8 cellular contexts compared by ENCODE assay signal in the genomic region with DNA sequence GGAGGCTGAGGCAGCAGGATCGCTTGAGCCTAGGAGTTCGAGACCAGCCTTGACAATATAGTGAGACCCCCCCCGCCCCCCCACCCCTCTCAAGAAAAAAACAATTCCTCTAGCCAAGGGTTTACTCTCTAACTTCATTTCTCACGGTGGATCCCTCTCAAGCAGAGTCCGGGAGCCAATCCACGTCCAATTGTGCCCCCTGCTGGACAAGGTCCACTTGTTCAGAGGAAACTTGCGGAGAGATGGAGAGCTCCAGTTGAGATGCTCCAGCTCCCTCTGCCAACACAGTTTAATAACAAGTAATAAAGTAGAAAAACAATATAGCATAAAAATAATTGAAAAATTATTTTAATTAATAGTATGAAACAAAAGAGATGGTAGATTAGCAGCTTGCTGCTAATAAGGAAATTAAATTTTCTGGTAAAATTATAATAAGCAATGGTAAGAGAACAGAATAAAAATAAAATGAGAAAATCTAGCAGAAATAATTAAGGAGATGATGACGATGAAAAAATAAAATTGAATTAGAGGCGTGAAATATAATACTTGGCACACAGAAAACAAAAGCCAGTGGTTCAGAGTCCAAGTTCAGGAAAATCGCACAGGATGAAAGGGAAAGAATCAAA.
DNase-seq lines count a peak whose midpoint lies in the region; ATAC-seq and TF ChIP-seq lines count a peak whose summit lies in the region.

No MANE protein-coding gene starts in this region.

- no peaks in the 10 kb centered on the region for H3K27me3 ChIP-seq in effector memory CD4-positive, alpha-beta T cell (replicated peaks; ENCODE audit: control insufficient read depth, insufficient read depth, low read length, poor library complexity, severe bottlenecking)

- in situ Hi-C loops in GM13977 (cut with MboI; ENCODE audit: low pct_unique_long_range_greater_than_20kb, low sequenced_read_pairs, unreplicated experiment), result loop anchor here (25.0 kb wide), 2 partner anchors 324 to 499 kb away; partner anchors contain the start of gene VSIG10L

- no peaks in the 10 kb centered on the region for H3K36me3 Mint-ChIP-seq in stimulated activated naive B cell treated with anti-CD40 and anti-IgM and Interleukin-4, amounts not matched to agents 10 μg/mL and 1 μg/mL and 100 μg/mL, for 72 hours

- no peaks in the 10 kb centered on the region for H3K36me3 ChIP-seq in effector memory CD4-positive, alpha-beta T cell (ENCODE audit: control insufficient read depth, insufficient read depth, low read length)

- H3K27ac Mint-ChIP-seq in stimulated activated naive B cell treated with anti-CD40 and anti-IgM and Interleukin-4, amounts not matched to agents 10 μg/mL and 1 μg/mL and 100 μg/mL, for 72 hours, result no peak overlapping the region

- peak; percentile 74 for TF ChIP-seq CTCF in AG09309 (IDR thresholded peaks at IDR 0.05; ENCODE audit: control insufficient read depth, insufficient read depth, low read depth, low read length, missing control alignments)
- peak; percentile 77 for TF ChIP-seq CTCF in GM13977 (IDR thresholded peaks at IDR 0.05; ENCODE audit: extremely low read depth, insufficient read depth, missing control alignments)

- no peak overlapping the region for H3K4me3 Mint-ChIP-seq in stimulated activated naive B cell treated with anti-CD40 and anti-IgM and Interleukin-4, amounts not matched to agents 10 μg/mL and 1 μg/mL and 100 μg/mL, for 72 hours

- H3K27me3 Mint-ChIP-seq in stimulated activated naive B cell treated with anti-CD40 and anti-IgM and Interleukin-4, amounts not matched to agents 10 μg/mL and 1 μg/mL and 100 μg/mL, for 72 hours, result peaks cover 30 to 41% of the 10 kb centered on the region in 2 donors

- no peaks in the 10 kb centered on the region for H3K4me1 ChIP-seq in effector memory CD4-positive, alpha-beta T cell (ENCODE audit: control insufficient read depth, insufficient read depth, low read length, poor library complexity, severe bottlenecking)

- peaks cover 0 to 1% of the 10 kb centered on the region in 2 donors for H3K9me3 Mint-ChIP-seq in stimulated activated naive B cell treated with anti-CD40 and anti-IgM and Interleukin-4, amounts not matched to agents 10 μg/mL and 1 μg/mL and 100 μg/mL, for 72 hours

- H3K27ac ChIP-seq in effector memory CD4-positive, alpha-beta T cell (ENCODE audit: insufficient read depth, low read length, poor library complexity, severe bottlenecking), result no peak overlapping the region

- peaks cover 12 to 18% of the 10 kb centered on the region in 2 donors for H3K4me1 Mint-ChIP-seq in stimulated activated naive B cell treated with anti-CD40 and anti-IgM and Interleukin-4, amounts not matched to agents 10 μg/mL and 1 μg/mL and 100 μg/mL, for 72 hours

- peak; percentile 75 to 80 for ATAC-seq in stimulated activated naive B cell treated with anti-CD40 and anti-IgM and Interleukin-4, amounts not matched to agents 10 μg/mL and 1 μg/mL and 100 μg/mL, for 72 hours (replicated peaks)

- no peak overlapping the region for H3K4me3 ChIP-seq in AG09309 (ENCODE audit: control insufficient read depth, low read depth, low read length)
- H3K4me3 ChIP-seq in effector memory CD4-positive, alpha-beta T cell (ENCODE audit: insufficient read depth, low read depth, low read length, poor library complexity, severe bottlenecking), result no peak overlapping the region

- DNase-seq in AG09309 (ENCODE audit: low read depth) (peak; percentile 37), GM13977 (ENCODE audit: low spot score) (peak; percentile 46), NCI-H226 (peak; percentile 56), middle frontal gyrus (ENCODE audit: extremely low spot score, low spot score) (peak; percentile 74), NCI-H187 treated with DMSO at 0.1 percent for 48 hours (lab: John Stamatoyannopoulos, UW) (no peak)
- DNase-seq in activated CD4-positive, alpha-beta T cell treated with anti-CD3 and anti-CD28 coated beads, Interleukin-2, amount 50 U/mL, for 1 hour, result peak; percentile 20
- peak in 2 of 3 donors; percentile 2 to 34 for DNase-seq in effector memory CD4-positive, alpha-beta T cell
- peak; percentile 48 for DNase-seq in stimulated activated naive B cell treated with anti-CD40 and anti-IgM and Interleukin-4, amounts not matched to agents 10 μg/mL and 1 μg/mL and 100 μg/mL, for 72 hours

- no peaks in the 10 kb centered on the region for H3K9me3 ChIP-seq in effector memory CD4-positive, alpha-beta T cell (ENCODE audit: control insufficient read depth, low read length)
